18 cellular contexts compared by ENCODE assay signal in the genomic region with DNA sequence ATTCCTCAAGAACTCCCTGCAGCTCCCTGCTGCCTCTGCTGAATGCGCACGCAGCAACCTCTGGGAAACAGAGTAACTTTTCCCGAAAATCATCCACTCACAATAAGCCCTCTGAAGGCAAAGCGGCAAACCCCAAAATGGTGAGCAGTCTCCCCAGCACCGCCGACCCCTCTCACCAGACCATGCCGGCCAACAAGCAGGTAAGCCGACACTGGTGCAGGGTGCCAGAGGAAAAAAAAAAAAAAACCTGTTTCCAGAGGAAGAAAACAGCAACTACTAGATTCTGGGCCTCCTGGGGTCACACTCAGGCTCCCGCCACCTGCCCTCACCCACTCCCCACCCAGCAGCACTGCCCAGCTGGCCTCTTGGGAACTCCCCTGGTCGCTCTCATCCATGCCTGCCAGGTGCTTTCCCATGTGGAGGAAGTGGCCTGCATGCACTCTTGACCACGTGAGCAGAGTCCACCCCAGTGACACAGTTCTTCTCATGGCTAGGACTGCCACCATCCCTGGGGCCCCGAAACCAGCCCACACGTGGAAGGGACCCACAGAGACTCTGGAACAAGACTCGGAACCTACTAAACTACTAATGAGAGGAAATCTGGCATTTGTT.
"Had no signal": no experiment of that assay in that cellular context is flagged by ENCODE, and none has a peak within 500 bp of the region (broad histone marks: within the 10 kb centered on the region; RNA-seq: fewer than 3 reads in every experiment).

No MANE protein-coding gene starts in this region.

- H3K27me3 Mint-ChIP-seq: activated CD4-positive, alpha-beta memory T cell treated with anti-CD3 and anti-CD28 coated beads for 36 hours; activated naive CD8-positive, alpha-beta T cell treated with anti-CD3 and anti-CD28 coated beads for 36 hours; naive B cell; T-cell had no signal

- H3K9me3 Mint-ChIP-seq: activated CD4-positive, alpha-beta memory T cell treated with anti-CD3 and anti-CD28 coated beads for 36 hours; activated naive CD8-positive, alpha-beta T cell treated with anti-CD3 and anti-CD28 coated beads for 36 hours; activated T-cell treated with anti-CD3 and anti-CD28 coated beads, Interleukin-2, amount 50 U/mL, for 72 hours; naive B cell; T-cell had no signal

- H3K4me3 Mint-ChIP-seq: activated CD4-positive, alpha-beta memory T cell treated with anti-CD3 and anti-CD28 coated beads for 36 hours; activated naive CD8-positive, alpha-beta T cell treated with anti-CD3 and anti-CD28 coated beads for 36 hours; activated T-cell treated with anti-CD3 and anti-CD28 coated beads, Interleukin-2, amount 50 U/mL, for 72 hours; naive B cell; T-cell had no signal

- ATAC-seq: activated T-cell treated with anti-CD3 and anti-CD28 coated beads, Interleukin-2, amount 50 U/mL, for 72 hours; body of pancreas; gastroesophageal sphincter; heart right ventricle; left cardiac atrium; T-cell had no signal

- H3K27ac Mint-ChIP-seq: activated CD4-positive, alpha-beta memory T cell treated with anti-CD3 and anti-CD28 coated beads for 36 hours; activated naive CD8-positive, alpha-beta T cell treated with anti-CD3 and anti-CD28 coated beads for 36 hours; activated T-cell treated with anti-CD3 and anti-CD28 coated beads, Interleukin-2, amount 50 U/mL, for 72 hours; T-cell had no signal

- DNase-seq: activated CD4-positive, alpha-beta memory T cell treated with anti-CD3 and anti-CD28 coated beads for 36 hours; activated CD4-positive, alpha-beta T cell treated with anti-CD3 and anti-CD28 coated beads for 1 hour; activated naive CD8-positive, alpha-beta T cell treated with anti-CD3 and anti-CD28 coated beads for 36 hours; activated T-cell treated with anti-CD3 and anti-CD28 coated beads, Interleukin-2, amount 50 U/mL, for 72 hours; amygdala; body of pancreas; caudate nucleus; erythroblast; heart right ventricle; left cardiac atrium; naive B cell; retina; stimulated activated CD4-positive, alpha-beta T cell treated with anti-CD3 and anti-CD28 coated beads, Interleukin-2, amount 100 ng/mL, for 48 hours; stimulated activated naive CD4-positive, alpha-beta T cell; T-cell; T1000; trophoblast cell had no signal
